10 cellular contexts compared by ENCODE assay signal in genomic region chr10:42755028-42755451, GRCh38. TPM values are rescaled to one million over a fixed set of nuclear protein-coding genes. Genes with fewer than 3 reads are reported as not detected.
DNase-seq lines count a peak whose midpoint lies in the region; ATAC-seq and TF ChIP-seq lines count a peak whose summit lies in the region.
"Had no signal": no experiment of that assay in that cellular context is flagged by ENCODE, and none has a peak within 500 bp of the region (broad histone marks: within the 10 kb centered on the region; RNA-seq: fewer than 3 reads in every experiment).

No MANE protein-coding gene starts in this region.

- WGBS in right cardiac atrium, result 3% methylated on average over 45 of the region's 45 CpGs

- H3K4me3 ChIP-seq in right cardiac atrium (ENCODE audit: low read length) (peak overlapping the region; percentile 52), rectal smooth muscle tissue (ENCODE audit: low read length) (peak overlapping the region; percentile 84)

- H3K4me1 ChIP-seq in right cardiac atrium (ENCODE audit: control insufficient read depth, insufficient read depth, low read length) (no peaks in the 10 kb centered on the region), rectal smooth muscle tissue (ENCODE audit: control insufficient read depth, insufficient read depth, low read length) (no peaks in the 10 kb centered on the region)

- H3K9me3 ChIP-seq in right cardiac atrium (ENCODE audit: control insufficient read depth, low read length), result no peaks in the 10 kb centered on the region

- ATAC-seq in activated CD8-positive, alpha-beta T cell treated with anti-CD3 and anti-CD28 coated beads, Interleukin-2, amount 10 ng/mL, durations not matched to agents 7 days and 5 days, result no peak
- peak; percentile 9 to 28 for ATAC-seq in right cardiac atrium

- no peak overlapping the region for H3K27ac ChIP-seq in right cardiac atrium (ENCODE audit: low read length)
- no peak overlapping the region for H3K27ac ChIP-seq in rectal smooth muscle tissue (ENCODE audit: low read depth, low read length)

- H3K36me3 ChIP-seq in rectal smooth muscle tissue (ENCODE audit: control insufficient read depth, insufficient read depth, low read length), result no peaks in the 10 kb centered on the region

- H3K27ac Mint-ChIP-seq in Calu3 (ENCODE audit: unreplicated experiment), result no peak overlapping the region
- H3K27ac Mint-ChIP-seq in activated CD8-positive, alpha-beta T cell treated with anti-CD3 and anti-CD28 coated beads, Interleukin-2, amount 10 ng/mL, durations not matched to agents 7 days and 5 days, result no peak overlapping the region

- CTCF ChIA-PET in Calu3 (lab: Charles Lee), result no interaction called here
- CTCF ChIA-PET in activated CD8-positive, alpha-beta T cell treated with anti-CD3 and anti-CD28 coated beads, Interleukin-2, amount 10 ng/mL, durations not matched to agents 7 days and 5 days (lab: Charles Lee), result no interaction called here

- H3K36me3 Mint-ChIP-seq in Calu3 (ENCODE audit: insufficient read depth, unreplicated experiment), result peaks cover 21% of the 10 kb centered on the region
- no peaks in the 10 kb centered on the region for H3K36me3 Mint-ChIP-seq in activated CD8-positive, alpha-beta T cell treated with anti-CD3 and anti-CD28 coated beads, Interleukin-2, amount 10 ng/mL, durations not matched to agents 7 days and 5 days (ENCODE audit: low read depth)

- H3K9ac ChIP-seq in rectal smooth muscle tissue (ENCODE audit: low read length), result no peak overlapping the region

- BruUV-seq in Calu3 (replicated peaks; lab: Mats Ljungman, UMichigan), result no TSS peak

- no peaks in the 10 kb centered on the region for H3K4me1 Mint-ChIP-seq in Calu3 (ENCODE audit: low read depth, unreplicated experiment)
- H3K4me1 Mint-ChIP-seq in activated CD8-positive, alpha-beta T cell treated with anti-CD3 and anti-CD28 coated beads, Interleukin-2, amount 10 ng/mL, durations not matched to agents 7 days and 5 days (ENCODE audit: low read depth), result peaks cover 11% of the 10 kb centered on the region

- intact Hi-C loops in Calu3 (cut with micrococcal nuclease; ENCODE audit: unreplicated experiment), result no loop called here
- intact Hi-C loops in right cardiac atrium (cut with DNase I), result loop anchor here in 2 of 4 donors (10.0 kb wide), 1 partner anchor 350 kb away; no protein-coding TSS in a partner anchor

- TF ChIP-seq CTCF in Calu3 (IDR thresholded peaks at IDR 0.05; ENCODE audit: unreplicated experiment), result no peak

- peak; percentile 42 for DNase-seq in Calu3
- no peak for DNase-seq in activated CD8-positive, alpha-beta T cell treated with anti-CD3 and anti-CD28 coated beads, Interleukin-2, amount 10 ng/mL, durations not matched to agents 7 days and 5 days
- peak in 2 of 3 donors; percentile 55 to 64 for DNase-seq in right cardiac atrium
- DNase-seq in SK-N-DZ (ENCODE audit: low spot score), result no peak
- DNase-seq in NCI-H2081 treated with DMSO at 0.1 percent for 48 hours (lab: John Stamatoyannopoulos, UW), result no peak
- no peak for DNase-seq in HCEC 1CT
- no peak for DNase-seq in GDM1 (lab: John Stamatoyannopoulos, UW)
- DNase-seq: activated CD4-positive, CD25-positive, alpha-beta regulatory T cell treated with anti-CD3 and anti-CD28 coated beads, Interleukin-2, amount 50 U/mL, for 72 hours; NCI-H187 had no signal

- peaks cover 35% of the 10 kb centered on the region for H3K27me3 Mint-ChIP-seq in Calu3 (ENCODE audit: unreplicated experiment)
- peaks cover 39% of the 10 kb centered on the region for H3K27me3 Mint-ChIP-seq in activated CD8-positive, alpha-beta T cell treated with anti-CD3 and anti-CD28 coated beads, Interleukin-2, amount 10 ng/mL, durations not matched to agents 7 days and 5 days (ENCODE audit: low read depth)

- H3K9me3 Mint-ChIP-seq in Calu3 (ENCODE audit: low read depth, unreplicated experiment), result peaks cover 4% of the 10 kb centered on the region
- H3K9me3 Mint-ChIP-seq in activated CD8-positive, alpha-beta T cell treated with anti-CD3 and anti-CD28 coated beads, Interleukin-2, amount 10 ng/mL, durations not matched to agents 7 days and 5 days (ENCODE audit: insufficient read depth), result no peaks in the 10 kb centered on the region

- POLR2A ChIA-PET in activated CD8-positive, alpha-beta T cell treated with anti-CD3 and anti-CD28 coated beads, Interleukin-2, amount 10 ng/mL, durations not matched to agents 7 days and 5 days (lab: Charles Lee), result interaction anchor here (1.4 kb wide), 1 partner anchor 28 kb away, joined by 5 read pairs; the partner anchor contains the start of gene BMS1

- H3K4me3 Mint-ChIP-seq in Calu3 (ENCODE audit: low read depth, unreplicated experiment), result peak overlapping the region; percentile 82
- H3K4me3 Mint-ChIP-seq in activated CD8-positive, alpha-beta T cell treated with anti-CD3 and anti-CD28 coated beads, Interleukin-2, amount 10 ng/mL, durations not matched to agents 7 days and 5 days, result peak overlapping the region; percentile 3

- no peaks in the 10 kb centered on the region for H3K27me3 ChIP-seq in right cardiac atrium (ENCODE audit: control insufficient read depth, insufficient read depth)
- peaks cover 18% of the 10 kb centered on the region for H3K27me3 ChIP-seq in rectal smooth muscle tissue (ENCODE audit: control insufficient read depth, insufficient read depth, low read length)

RNA-seq across cellular contexts. Expression of gene BMS1, which starts 27.6 kb away (rescaled TPM):
- total RNA-seq in Calu3 (2022) (25.9 and 26.2 TPM in 2 replicates), right cardiac atrium (10 to 100 TPM; 10.6 to 13.1 (median 12.1) TPM)
- total RNA-seq in activated CD8-positive, alpha-beta T cell treated with anti-CD3 and anti-CD28 coated beads, Interleukin-2, amount 10 ng/mL, durations not matched to agents 7 days and 5 days, result 10 to 100 TPM; 17.5 to 18.1 TPM
- 6.8 TPM for polyA plus RNA-seq in right cardiac atrium
- polyA plus RNA-seq in SK-N-DZ (2014; cell fraction: cytosol; rRNA removed), result 15.3 and 18.2 TPM in 2 replicates
- 9.9 and 16.4 TPM in 2 replicates for polyA plus RNA-seq in SK-N-DZ (2014; cell fraction: nucleus; rRNA removed)

Comparison
In these comparisons a context has a peak if more than half of its experiments do, and no peak if none do; other contexts are left out.
1. DNase-seq: peak in Calu3 (single experiment) and right cardiac atrium (2 of 3); none in activated CD8-positive, alpha-beta T cell treated with anti-CD3 and anti-CD28 coated beads, Interleukin-2, amount 10 ng/mL, durations not matched to agents 7 days and 5 days (single experiment), SK-N-DZ (single experiment), NCI-H2081 treated with DMSO at 0.1 percent for 48 hours (single experiment), HCEC 1CT (single experiment) and GDM1 (single experiment).